8 cellular contexts compared by ENCODE assay signal in the genomic region with DNA sequence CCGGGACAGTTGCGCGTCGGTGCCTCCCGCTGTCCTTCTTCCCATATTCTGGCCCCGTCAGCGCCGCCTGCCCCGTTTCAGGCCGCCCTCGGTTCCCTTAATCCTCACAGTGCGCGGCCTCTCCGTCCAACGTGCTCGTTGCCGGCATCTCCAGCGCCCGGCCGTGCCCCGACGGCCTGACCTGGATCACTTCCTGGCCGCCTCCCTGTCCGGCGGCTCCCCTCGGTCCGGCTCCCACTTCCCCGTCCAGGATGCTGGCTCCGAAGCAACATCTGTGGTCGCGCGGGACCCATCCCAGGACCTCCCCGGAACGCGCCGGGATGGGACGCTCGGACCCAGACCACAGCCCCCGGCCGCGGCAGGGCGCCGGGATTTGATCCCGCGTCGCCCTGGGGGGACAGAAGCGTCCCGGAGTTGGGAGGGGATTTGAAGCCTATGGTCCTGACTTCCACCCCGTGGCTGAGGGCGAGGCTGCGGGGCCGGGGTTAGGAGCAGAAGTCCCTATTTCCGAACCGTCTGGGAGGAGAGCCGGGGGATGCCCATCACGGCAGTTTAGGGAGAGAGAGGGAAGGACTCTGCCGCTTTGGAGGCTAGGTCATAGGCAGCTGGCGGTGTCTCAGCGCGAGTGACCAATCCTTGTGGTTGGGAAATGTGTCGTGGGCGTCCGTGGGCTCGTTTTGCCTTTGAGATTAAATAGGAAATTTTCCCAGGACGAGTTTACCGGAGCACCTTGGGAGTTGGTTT. TPM values are rescaled to one million over a fixed set of nuclear protein-coding genes. Genes with fewer than 3 reads are reported as not detected.
DNase-seq lines count a peak whose midpoint lies in the region; ATAC-seq and TF ChIP-seq lines count a peak whose summit lies in the region.

No MANE protein-coding gene starts in this region.

- no peak for TF ChIP-seq CTCF in CD14-positive monocyte (IDR thresholded peaks at IDR 0.05)
- TF ChIP-seq CTCF in sigmoid colon (IDR thresholded peaks at IDR 0.05), result no peak

- peak overlapping the region; percentile 91 to 93 for H3K4me3 Mint-ChIP-seq in CD14-positive monocyte
- peak overlapping the region; percentile 93 for H3K4me3 Mint-ChIP-seq in activated T-helper 1 cell treated with anti-CD3 and anti-CD28 coated beads, Interleukin-12 subunit alpha, Interleukin-12 subunit beta, Interleukin-2, Interleukin-4 antibody, amounts not matched to agents 30 ng/mL and 10 ng/mL and 1 ng/mL, durations not matched to agents 14 hours and 24 hours and 36 hours

- intact Hi-C loops in CD14-positive monocyte (cut with micrococcal nuclease) (loop anchor here (5.0 to 10.0 kb wide), 3 partner anchors 52 to 312 kb away; a partner anchor contains a TSS), left cardiac atrium (cut with DNase I) (no loop called here), sigmoid colon (cut with DNase I) (loop anchor here (1.0 to 10.0 kb wide), 5 partner anchors 54 to 190 kb away; a partner anchor contains a TSS)
- intact Hi-C loops in activated T-helper 1 cell treated with anti-CD3 and anti-CD28 coated beads, Interleukin-12 subunit alpha, Interleukin-12 subunit beta, Interleukin-2, Interleukin-4 antibody, amounts not matched to agents 30 ng/mL and 10 ng/mL and 1 ng/mL, durations not matched to agents 14 hours and 24 hours and 36 hours (cut with micrococcal nuclease), result loop anchor here (1.0 to 5.0 kb wide), 10 partner anchors 28 to 312 kb away; a partner anchor contains a TSS

- H3K27me3 Mint-ChIP-seq in CD14-positive monocyte (ENCODE audit: low read depth in 3 of 3), result peaks cover 0 to 2% (median 0%) of the 10 kb centered on the region in 3 donors
- H3K27me3 Mint-ChIP-seq in activated T-helper 1 cell treated with anti-CD3 and anti-CD28 coated beads, Interleukin-12 subunit alpha, Interleukin-12 subunit beta, Interleukin-2, Interleukin-4 antibody, amounts not matched to agents 30 ng/mL and 10 ng/mL and 1 ng/mL, durations not matched to agents 14 hours and 24 hours and 36 hours (ENCODE audit: insufficient read depth), result no peaks in the 10 kb centered on the region

- WGBS in sigmoid colon, 2 donors, result 4 to 5% methylated on average over 66 of the region's 66 CpGs

- no peak for TF ChIP-seq POLR2A in sigmoid colon (IDR thresholded peaks at IDR 0.05)

- ATAC-seq in GM19025 (IDR thresholded peaks at IDR 0.05; ENCODE audit: low read depth, unreplicated experiment) (peak; percentile 22), HG03378 (IDR thresholded peaks at IDR 0.05; ENCODE audit: unreplicated experiment) (peak; percentile 10), left cardiac atrium (peak; percentile 24 to 64)

- H3K9me3 ChIP-seq in sigmoid colon, result no peaks in the 10 kb centered on the region

- peaks cover 0 to 4% (median 3%) of the 10 kb centered on the region in 7 donors for H3K9me3 Mint-ChIP-seq in CD14-positive monocyte
- no peaks in the 10 kb centered on the region for H3K9me3 Mint-ChIP-seq in activated T-helper 1 cell treated with anti-CD3 and anti-CD28 coated beads, Interleukin-12 subunit alpha, Interleukin-12 subunit beta, Interleukin-2, Interleukin-4 antibody, amounts not matched to agents 30 ng/mL and 10 ng/mL and 1 ng/mL, durations not matched to agents 14 hours and 24 hours and 36 hours

- H3K36me3 Mint-ChIP-seq in CD14-positive monocyte, result peaks cover 4 to 18% of the 10 kb centered on the region in 2 donors
- H3K36me3 Mint-ChIP-seq in activated T-helper 1 cell treated with anti-CD3 and anti-CD28 coated beads, Interleukin-12 subunit alpha, Interleukin-12 subunit beta, Interleukin-2, Interleukin-4 antibody, amounts not matched to agents 30 ng/mL and 10 ng/mL and 1 ng/mL, durations not matched to agents 14 hours and 24 hours and 36 hours (ENCODE audit: low read depth), result peaks cover 8% of the 10 kb centered on the region

- H3K4me1 ChIP-seq in sigmoid colon, result peaks cover 0 to 25% (median 17%) of the 10 kb centered on the region in 4 donors

- H3K36me3 ChIP-seq in sigmoid colon, result no peaks in the 10 kb centered on the region

- peak overlapping the region; percentile 77 to 96 (median 92) for H3K4me3 ChIP-seq in sigmoid colon

- DNase-seq in CD14-positive monocyte (ENCODE audit: low spot score), result peak; percentile 64
- no peak for DNase-seq in activated T-helper 1 cell treated with anti-CD3 and anti-CD28 coated beads, Interleukin-12 subunit alpha, Interleukin-12 subunit beta, Interleukin-2, Interleukin-4 antibody, amounts not matched to agents 30 ng/mL and 10 ng/mL and 1 ng/mL, durations not matched to agents 14 hours and 24 hours and 36 hours (ENCODE audit: low spot score)
- peak; percentile 58 for DNase-seq in left cardiac atrium
- DNase-seq in sigmoid colon, result peak; percentile 74
- no peak for DNase-seq in GDM1 (lab: John Stamatoyannopoulos, UW)
- DNase-seq in pons (ENCODE audit: low spot score), result no peak

- H3K27me3 ChIP-seq in sigmoid colon, result no peaks in the 10 kb centered on the region

- H3K27ac ChIP-seq in sigmoid colon, result peak overlapping the region; percentile 98 to 99 (median 98)

- H3K4me1 Mint-ChIP-seq in CD14-positive monocyte, result peaks cover 24% of the 10 kb centered on the region
- peaks cover 21% of the 10 kb centered on the region for H3K4me1 Mint-ChIP-seq in activated T-helper 1 cell treated with anti-CD3 and anti-CD28 coated beads, Interleukin-12 subunit alpha, Interleukin-12 subunit beta, Interleukin-2, Interleukin-4 antibody, amounts not matched to agents 30 ng/mL and 10 ng/mL and 1 ng/mL, durations not matched to agents 14 hours and 24 hours and 36 hours (ENCODE audit: low read depth)

- H3K27ac Mint-ChIP-seq in CD14-positive monocyte, result peak overlapping the region; percentile 96 to 99 (median 98)
- peak overlapping the region; percentile 81 for H3K27ac Mint-ChIP-seq in activated T-helper 1 cell treated with anti-CD3 and anti-CD28 coated beads, Interleukin-12 subunit alpha, Interleukin-12 subunit beta, Interleukin-2, Interleukin-4 antibody, amounts not matched to agents 30 ng/mL and 10 ng/mL and 1 ng/mL, durations not matched to agents 14 hours and 24 hours and 36 hours

- TF ChIP-seq EP300 in sigmoid colon (IDR thresholded peaks at IDR 0.05), result no peak

RNA-seq across cellular contexts. Expression of a gene that starts 53.8 kb away (rescaled TPM):
- polyA plus RNA-seq in CD14-positive monocyte, result 1 to 10 TPM; 1.8 to 2.7 TPM
- 11.0 and 13.8 TPM in 2 replicates for total RNA-seq in activated T-helper 1 cell treated with anti-CD3 and anti-CD28 coated beads, Interleukin-12 subunit alpha, Interleukin-12 subunit beta, Interleukin-2, Interleukin-4 antibody, amounts not matched to agents 30 ng/mL and 10 ng/mL and 1 ng/mL, durations not matched to agents 14 hours and 24 hours and 36 hours
- 10 to 100 TPM in 1 of 2 donors, 1 to 10 TPM in 1; 9.2 to 11.3 TPM for total RNA-seq in left cardiac atrium
- 10 to 100 TPM; 15.3 to 23.3 (median 19.6) TPM for total RNA-seq in sigmoid colon
- 1 to 10 TPM; 3.2 to 7.3 (median 3.6) TPM for polyA plus RNA-seq in sigmoid colon

RNA-seq across cellular contexts. Expression of a gene that starts 58.0 kb away (rescaled TPM):
- polyA plus RNA-seq in CD14-positive monocyte (10 to 100 TPM; 13.6 to 17.3 TPM), sigmoid colon (10 to 100 TPM; 10.2 to 15.7 (median 13.2) TPM)
- 26.7 and 27.8 TPM in 2 replicates for total RNA-seq in activated T-helper 1 cell treated with anti-CD3 and anti-CD28 coated beads, Interleukin-12 subunit alpha, Interleukin-12 subunit beta, Interleukin-2, Interleukin-4 antibody, amounts not matched to agents 30 ng/mL and 10 ng/mL and 1 ng/mL, durations not matched to agents 14 hours and 24 hours and 36 hours
- total RNA-seq in left cardiac atrium (10 to 100 TPM; 16.0 to 20.8 TPM), sigmoid colon (10 to 100 TPM; 36.4 to 47.2 (median 41.3) TPM)

Comparison
In these comparisons a context has a peak if more than half of its experiments do, and no peak if none do; other contexts are left out.
1. DNase-seq: peak in CD14-positive monocyte (single experiment), left cardiac atrium (single experiment) and sigmoid colon (single experiment); none in activated T-helper 1 cell treated with anti-CD3 and anti-CD28 coated beads, Interleukin-12 subunit alpha, Interleukin-12 subunit beta, Interleukin-2, Interleukin-4 antibody, amounts not matched to agents 30 ng/mL and 10 ng/mL and 1 ng/mL, durations not matched to agents 14 hours and 24 hours and 36 hours (single experiment), GDM1 (single experiment) and pons (single experiment).
2. intact Hi-C loops: an anchor here in CD14-positive monocyte (5.0 to 10.0 kb wide), activated T-helper 1 cell treated with anti-CD3 and anti-CD28 coated beads, Interleukin-12 subunit alpha, Interleukin-12 subunit beta, Interleukin-2, Interleukin-4 antibody, amounts not matched to agents 30 ng/mL and 10 ng/mL and 1 ng/mL, durations not matched to agents 14 hours and 24 hours and 36 hours (1.0 to 5.0 kb wide) and sigmoid colon (1.0 to 10.0 kb wide); none called in left cardiac atrium.
3. Peak in every context shown above with its lines, with median percentiles within 50 percentile points of each other: ATAC-seq.